Comparison of ENCODE assay signal across 1 cellular context in genomic region chrX:114924846-114925245, GRCh38.
TF ChIP-seq lines count a peak whose summit lies in the region.

No MANE protein-coding gene starts in this region.

TF ChIP-seq in GM23338, 12 proteins besides CTCF, POLR2A, EP300 and RAD21 (continued from another document):
- TF ChIP-seq ETS1 (IDR thresholded peaks at IDR 0.05): no peak
